In the genomic region with DNA sequence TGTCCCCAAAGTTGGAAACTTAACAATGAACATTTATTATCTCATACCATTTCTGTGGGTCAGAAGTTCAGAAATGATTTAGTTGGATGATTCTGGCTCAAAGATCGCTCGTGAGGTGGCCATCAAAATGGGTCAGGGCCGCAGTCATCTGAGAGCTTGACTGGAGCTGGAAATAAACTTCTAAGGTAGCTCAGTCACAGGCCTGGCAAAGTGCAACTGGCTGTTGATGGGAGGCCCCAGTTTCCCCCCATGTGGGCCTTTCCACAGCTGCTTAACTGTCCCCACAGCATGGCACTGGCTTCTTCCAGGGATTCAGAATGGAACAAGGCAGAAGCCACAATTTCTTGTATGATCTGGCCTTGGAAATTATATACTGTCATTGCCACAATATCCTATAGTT, we compare ENCODE assay signal across 34 cellular contexts.
"Had no signal": no experiment of that assay in that cellular context is flagged by ENCODE, and none has a peak within 500 bp of the region (broad histone marks: within the 10 kb centered on the region; RNA-seq: fewer than 3 reads in every experiment).

No MANE protein-coding gene starts in this region.

- H3K36me3 Mint-ChIP-seq: activated naive CD4-positive, alpha-beta T cell treated with anti-CD3 and anti-CD28 coated beads, Interleukin-2, amount 10 ng/mL, durations not matched to agents 7 days and 5 days; activated naive CD8-positive, alpha-beta T cell; activated naive CD8-positive, alpha-beta T cell treated with anti-CD3 and anti-CD28 coated beads for 36 hours; activated naive CD8-positive, alpha-beta T cell treated with anti-CD3 and anti-CD28 coated beads, Interleukin-2, amount 10 ng/mL, durations not matched to agents 7 days and 5 days had no signal

- ATAC-seq: activated naive CD4-positive, alpha-beta T cell treated with anti-CD3 and anti-CD28 coated beads, Interleukin-2, amount 50 U/mL, for 72 hours; activated naive CD8-positive, alpha-beta T cell treated with anti-CD3 and anti-CD28 coated beads, Interleukin-2, amount 50 U/mL, for 24 hours; activated T-cell treated with anti-CD3 and anti-CD28 coated beads, Interleukin-2, amount 50 U/mL, for 4 hours; activated T-cell treated with anti-CD3 and anti-CD28 coated beads, Interleukin-2, amount 50 U/mL, for 72 hours; activated T-helper 17 cell treated with anti-CD3 and anti-CD28 coated beads, Interleukin-2, amount 50 U/mL, for 72 hours; body of pancreas had no signal

- H3K27ac Mint-ChIP-seq: activated naive CD4-positive, alpha-beta T cell treated with anti-CD3 and anti-CD28 coated beads for 36 hours; activated naive CD4-positive, alpha-beta T cell treated with anti-CD3 and anti-CD28 coated beads, Interleukin-2, amount 10 ng/mL, durations not matched to agents 7 days and 5 days; activated naive CD4-positive, alpha-beta T cell treated with anti-CD3 and anti-CD28 coated beads, Interleukin-2, amount 50 U/mL, for 24 hours; activated naive CD4-positive, alpha-beta T cell treated with anti-CD3 and anti-CD28 coated beads, Interleukin-2, amount 50 U/mL, for 72 hours; activated naive CD8-positive, alpha-beta T cell; activated naive CD8-positive, alpha-beta T cell treated with anti-CD3 and anti-CD28 coated beads for 36 hours; activated naive CD8-positive, alpha-beta T cell treated with anti-CD3 and anti-CD28 coated beads, Interleukin-2, amount 10 ng/mL, durations not matched to agents 7 days and 5 days; activated naive CD8-positive, alpha-beta T cell treated with anti-CD3 and anti-CD28 coated beads, Interleukin-2, amount 50 U/mL, for 24 hours; activated T-cell treated with anti-CD3 and anti-CD28 coated beads, Interleukin-2, amount 50 U/mL, for 24 hours; activated T-cell treated with anti-CD3 and anti-CD28 coated beads, Interleukin-2, amount 50 U/mL, for 72 hours; activated T-helper 1 cell treated with anti-CD3 and anti-CD28 coated beads, Interleukin-12 subunit alpha, Interleukin-12 subunit beta, Interleukin-2, Interleukin-4 antibody, amounts not matched to agents 30 ng/mL and 10 ng/mL and 1 ng/mL, durations not matched to agents 14 hours and 24 hours and 36 hours; activated T-helper 17 cell treated with anti-CD3 and anti-CD28 coated beads, Interleukin-2, amount 50 U/mL, for 72 hours; activated T-helper 2 cell treated with anti-CD3 and anti-CD28 coated beads, Interferon-gamma antibody, Interleukin-2, Interleukin-4, amounts not matched to agents 10 μg/mL and 5 μg/mL and 100 μg/mL, durations not matched to agents 14 hours and 24 hours and 36 hours; brain had no signal

- H3K4me3 Mint-ChIP-seq: activated naive CD4-positive, alpha-beta T cell treated with anti-CD3 and anti-CD28 coated beads for 36 hours; activated naive CD4-positive, alpha-beta T cell treated with anti-CD3 and anti-CD28 coated beads, Interleukin-2, amount 10 ng/mL, durations not matched to agents 7 days and 5 days; activated naive CD4-positive, alpha-beta T cell treated with anti-CD3 and anti-CD28 coated beads, Interleukin-2, amount 50 U/mL, for 24 hours; activated naive CD8-positive, alpha-beta T cell; activated naive CD8-positive, alpha-beta T cell treated with anti-CD3 and anti-CD28 coated beads for 36 hours; activated naive CD8-positive, alpha-beta T cell treated with anti-CD3 and anti-CD28 coated beads, Interleukin-2, amount 10 ng/mL, durations not matched to agents 7 days and 5 days; activated naive CD8-positive, alpha-beta T cell treated with anti-CD3 and anti-CD28 coated beads, Interleukin-2, amount 50 U/mL, for 24 hours; activated T-cell treated with anti-CD3 and anti-CD28 coated beads, Interleukin-2, amount 50 U/mL, for 24 hours; activated T-cell treated with anti-CD3 and anti-CD28 coated beads, Interleukin-2, amount 50 U/mL, for 4 hours; activated T-cell treated with anti-CD3 and anti-CD28 coated beads, Interleukin-2, amount 50 U/mL, for 72 hours; activated T-helper 1 cell treated with anti-CD3 and anti-CD28 coated beads, Interleukin-12 subunit alpha, Interleukin-12 subunit beta, Interleukin-2, Interleukin-4 antibody, amounts not matched to agents 30 ng/mL and 10 ng/mL and 1 ng/mL, durations not matched to agents 14 hours and 24 hours and 36 hours; activated T-helper 17 cell treated with anti-CD3 and anti-CD28 coated beads, Interleukin-2, amount 50 U/mL, for 72 hours; brain; central memory CD8-positive, alpha-beta T cell had no signal

- H3K4me1 Mint-ChIP-seq: activated naive CD4-positive, alpha-beta T cell treated with anti-CD3 and anti-CD28 coated beads, Interleukin-2, amount 10 ng/mL, durations not matched to agents 7 days and 5 days; activated naive CD4-positive, alpha-beta T cell treated with anti-CD3 and anti-CD28 coated beads, Interleukin-2, amount 50 U/mL, for 24 hours; activated naive CD8-positive, alpha-beta T cell treated with anti-CD3 and anti-CD28 coated beads for 36 hours; activated naive CD8-positive, alpha-beta T cell treated with anti-CD3 and anti-CD28 coated beads, Interleukin-2, amount 10 ng/mL, durations not matched to agents 7 days and 5 days; activated naive CD8-positive, alpha-beta T cell treated with anti-CD3 and anti-CD28 coated beads, Interleukin-2, amount 50 U/mL, for 24 hours; activated T-helper 17 cell treated with anti-CD3 and anti-CD28 coated beads, Interleukin-2, amount 50 U/mL, for 72 hours; central memory CD8-positive, alpha-beta T cell had no signal

- DNase-seq: activated effector memory CD4-positive, alpha-beta T cell treated with anti-CD3 and anti-CD28 coated beads, Interleukin-2, amount 50 U/mL, for 16 hours; activated effector memory CD4-positive, alpha-beta T cell treated with Interleukin-2 at 50 U/mL for 16 hours; activated gamma-delta T cell; activated gamma-delta T cell treated with Interleukin-2 at 50 U/mL for 16 hours; activated naive CD4-positive, alpha-beta T cell; activated naive CD4-positive, alpha-beta T cell treated with anti-CD3 and anti-CD28 coated beads for 36 hours; activated naive CD4-positive, alpha-beta T cell treated with anti-CD3 and anti-CD28 coated beads, Interleukin-2, amount 10 ng/mL, durations not matched to agents 7 days and 5 days; activated naive CD4-positive, alpha-beta T cell treated with anti-CD3 and anti-CD28 coated beads, Interleukin-2, amount 50 U/mL, for 16 hours; activated naive CD4-positive, alpha-beta T cell treated with Interleukin-2 at 50 U/mL for 16 hours; activated naive CD8-positive, alpha-beta T cell treated with anti-CD3 and anti-CD28 coated beads for 36 hours; activated naive CD8-positive, alpha-beta T cell treated with anti-CD3 and anti-CD28 coated beads, Interleukin-2, amount 10 ng/mL, durations not matched to agents 7 days and 5 days; activated naive CD8-positive, alpha-beta T cell treated with anti-CD3 and anti-CD28 coated beads, Interleukin-2, amount 50 U/mL, for 24 hours; activated T-cell treated with anti-CD3 and anti-CD28 coated beads for 4 hours; activated T-cell treated with anti-CD3 and anti-CD28 coated beads, Interleukin-2, amount 50 U/mL, for 1 hour; activated T-cell treated with anti-CD3 and anti-CD28 coated beads, Interleukin-2, amount 50 U/mL, for 24 hours; activated T-cell treated with anti-CD3 and anti-CD28 coated beads, Interleukin-2, amount 50 U/mL, for 4 hours; activated T-cell treated with anti-CD3 and anti-CD28 coated beads, Interleukin-2, amount 50 U/mL, for 48 hours; activated T-cell treated with anti-CD3 and anti-CD28 coated beads, Interleukin-2, amount 50 U/mL, for 72 hours; amniotic stem cell; amygdala; anterior cingulate cortex; aorta; body of pancreas; brain microvascular endothelial cell; central memory CD4-positive, alpha-beta T cell; cerebellar nuclear complex had no signal

- H3K27me3 Mint-ChIP-seq: activated naive CD4-positive, alpha-beta T cell treated with anti-CD3 and anti-CD28 coated beads, Interleukin-2, amount 10 ng/mL, durations not matched to agents 7 days and 5 days; activated naive CD4-positive, alpha-beta T cell treated with anti-CD3 and anti-CD28 coated beads, Interleukin-2, amount 50 U/mL, for 24 hours; activated naive CD8-positive, alpha-beta T cell; activated naive CD8-positive, alpha-beta T cell treated with anti-CD3 and anti-CD28 coated beads for 36 hours; activated naive CD8-positive, alpha-beta T cell treated with anti-CD3 and anti-CD28 coated beads, Interleukin-2, amount 10 ng/mL, durations not matched to agents 7 days and 5 days; activated naive CD8-positive, alpha-beta T cell treated with anti-CD3 and anti-CD28 coated beads, Interleukin-2, amount 50 U/mL, for 24 hours; activated T-cell treated with anti-CD3 and anti-CD28 coated beads, Interleukin-2, amount 50 U/mL, for 24 hours; activated T-helper 17 cell treated with anti-CD3 and anti-CD28 coated beads, Interleukin-2, amount 50 U/mL, for 72 hours; central memory CD8-positive, alpha-beta T cell had no signal
